10 cellular contexts compared by ENCODE assay signal in the genomic region with DNA sequence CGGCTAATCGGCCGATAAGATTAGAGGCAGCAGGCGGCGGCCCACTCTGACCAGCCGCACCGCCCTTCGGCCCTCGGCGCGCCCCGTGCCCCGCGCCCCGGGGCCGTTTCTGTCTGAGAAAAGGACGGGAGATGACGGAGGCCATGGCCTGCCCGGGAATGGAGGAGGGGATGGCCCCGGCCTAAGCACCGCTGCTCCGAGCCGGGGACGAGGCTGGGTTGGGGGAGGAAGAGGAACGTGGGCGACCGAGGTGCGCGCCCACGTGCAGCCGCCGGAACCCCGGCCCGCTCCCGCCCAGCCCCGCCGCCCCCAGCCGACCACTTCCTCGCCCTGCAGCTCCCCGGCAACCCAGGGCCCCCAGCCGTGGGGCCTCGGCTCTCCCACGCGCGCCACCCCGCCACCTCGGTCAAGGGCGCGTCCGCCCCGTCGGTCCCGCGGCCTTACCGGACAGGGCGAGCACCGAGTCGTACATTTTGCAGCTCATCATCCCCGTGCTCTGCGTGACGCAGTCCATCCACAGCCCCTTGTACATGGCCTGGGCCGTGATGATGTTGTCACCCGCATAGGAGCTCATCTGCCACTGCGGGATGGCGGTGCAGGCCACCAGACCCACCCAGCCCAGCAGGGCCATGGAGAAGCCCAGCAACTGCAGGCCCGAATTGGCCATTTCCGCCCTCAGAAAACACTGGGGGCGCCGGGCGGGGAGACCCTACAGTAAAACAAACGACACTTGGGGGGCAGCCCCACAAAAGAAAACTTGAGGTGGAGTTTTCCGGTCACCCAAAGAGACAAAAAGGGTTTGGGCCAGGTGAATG. TPM values are rescaled to one million over a fixed set of nuclear protein-coding genes. Genes with fewer than 3 reads are reported as not detected.
DNase-seq lines count a peak whose midpoint lies in the region; ATAC-seq, FAIRE-seq and TF ChIP-seq lines count a peak whose summit lies in the region.
"Had no signal": no experiment of that assay in that cellular context is flagged by ENCODE, and none has a peak within 500 bp of the region (broad histone marks: within the 10 kb centered on the region; RNA-seq: fewer than 3 reads in every experiment).

No MANE protein-coding gene starts in this region.

- ATAC-seq in omental fat pad (ENCODE audit: low FRiP score): peak; percentile 14
- no peak for ATAC-seq in GM19351 (IDR thresholded peaks at IDR 0.05; ENCODE audit: unreplicated experiment)

- H3K4me1 Mint-ChIP-seq in activated CD4-positive, alpha-beta T cell treated with anti-CD3 and anti-CD28 coated beads, Interleukin-2, amount 10 ng/mL, durations not matched to agents 24 days and 14 days: peaks cover 22% of the 10 kb centered on the region

- H3K4me3 ChIP-seq in fibroblast of mammary gland (ENCODE audit: control insufficient read depth, low read depth, low read length): peak overlapping the region; percentile 32

- DNase-seq in GM03348 (ENCODE audit: low spot score) (peak; percentile 40), fibroblast of mammary gland (ENCODE audit: low read depth) (no peak), omental fat pad (ENCODE audit: low spot score) (no peak), RCC 7860 (ENCODE audit: low spot score) (no peak), putamen (ENCODE audit: low spot score) (no peak), HuH-7 (ENCODE audit: low spot score) (no peak)
- peak; percentile 71 for DNase-seq in activated CD4-positive, alpha-beta T cell treated with anti-CD3 and anti-CD28 coated beads, Interleukin-2, amount 10 ng/mL, durations not matched to agents 24 days and 14 days

- no peaks in the 10 kb centered on the region for H3K9me3 Mint-ChIP-seq in activated CD4-positive, alpha-beta T cell treated with anti-CD3 and anti-CD28 coated beads, Interleukin-2, amount 10 ng/mL, durations not matched to agents 24 days and 14 days

- peak overlapping the region; percentile 69 for H3K4me3 Mint-ChIP-seq in activated CD4-positive, alpha-beta T cell treated with anti-CD3 and anti-CD28 coated beads, Interleukin-2, amount 10 ng/mL, durations not matched to agents 24 days and 14 days

- peaks cover 26% of the 10 kb centered on the region for H3K36me3 Mint-ChIP-seq in activated CD4-positive, alpha-beta T cell treated with anti-CD3 and anti-CD28 coated beads, Interleukin-2, amount 10 ng/mL, durations not matched to agents 24 days and 14 days (ENCODE audit: low read depth)

- H3K27me3 Mint-ChIP-seq in activated CD4-positive, alpha-beta T cell treated with anti-CD3 and anti-CD28 coated beads, Interleukin-2, amount 10 ng/mL, durations not matched to agents 24 days and 14 days: peaks cover 26% of the 10 kb centered on the region

- FAIRE-seq in RCC 7860 (lab: Jason Lieb, UNC): no peak
- FAIRE-seq: islet of Langerhans had no signal

- intact Hi-C loops in activated CD4-positive, alpha-beta T cell treated with anti-CD3 and anti-CD28 coated beads, Interleukin-2, amount 10 ng/mL, durations not matched to agents 24 days and 14 days (cut with micrococcal nuclease): loop anchor here (2.0 kb wide), 1 partner anchor 19 kb away; a partner anchor contains a TSS

- peak overlapping the region; percentile 46 for H3K27ac Mint-ChIP-seq in activated CD4-positive, alpha-beta T cell treated with anti-CD3 and anti-CD28 coated beads, Interleukin-2, amount 10 ng/mL, durations not matched to agents 24 days and 14 days

- TF ChIP-seq CTCF in fibroblast of mammary gland (conservative IDR thresholded peaks at IDR 0.05; ENCODE audit: control insufficient read depth, insufficient read depth, low read depth, low read length) (no peak), omental fat pad (IDR thresholded peaks at IDR 0.05) (no peak)

RNA-seq across cellular contexts. Expression of a gene that starts 0.7 kb away (rescaled TPM):
- 0.31 and 0.40 TPM in 2 replicates for total RNA-seq in activated CD4-positive, alpha-beta T cell treated with anti-CD3 and anti-CD28 coated beads, Interleukin-2, amount 10 ng/mL, durations not matched to agents 24 days and 14 days
- total RNA-seq in omental fat pad: 1 to 10 TPM; 3.0 to 9.0 (median 7.4) TPM
- total RNA-seq: HT1080 had no signal

RNA-seq across cellular contexts. Expression of a gene that starts 9.6 kb away (rescaled TPM):
- total RNA-seq in activated CD4-positive, alpha-beta T cell treated with anti-CD3 and anti-CD28 coated beads, Interleukin-2, amount 10 ng/mL, durations not matched to agents 24 days and 14 days: 74.3 and 76.8 TPM in 2 replicates
- 10 to 100 TPM; 25.9 to 34.5 (median 30.1) TPM for total RNA-seq in omental fat pad

RNA-seq across cellular contexts. Expression of a gene that starts 10.1 kb away (rescaled TPM):
- 188 and 190 TPM in 2 replicates for total RNA-seq in activated CD4-positive, alpha-beta T cell treated with anti-CD3 and anti-CD28 coated beads, Interleukin-2, amount 10 ng/mL, durations not matched to agents 24 days and 14 days
- total RNA-seq in omental fat pad: 10 to 100 TPM; 47.9 to 66.2 (median 61.8) TPM

RNA-seq across cellular contexts. Expression of a gene that starts 19.3 kb away (rescaled TPM):
- total RNA-seq in activated CD4-positive, alpha-beta T cell treated with anti-CD3 and anti-CD28 coated beads, Interleukin-2, amount 10 ng/mL, durations not matched to agents 24 days and 14 days: 124 and 126 TPM in 2 replicates
- 100 to 1,000 TPM; 316 to 526 (median 376) TPM for total RNA-seq in omental fat pad

RNA-seq across cellular contexts. Expression of a gene that starts 19.9 kb away (rescaled TPM):
- 0.17 and 0.37 TPM in 2 replicates for total RNA-seq in activated CD4-positive, alpha-beta T cell treated with anti-CD3 and anti-CD28 coated beads, Interleukin-2, amount 10 ng/mL, durations not matched to agents 24 days and 14 days
- 10 to 100 TPM in 3 of 4 donors, 1 to 10 TPM in 1; 8.9 to 29.2 (median 12.1) TPM for total RNA-seq in omental fat pad

Comparison
In these comparisons a context has a peak if more than half of its experiments do, and no peak if none do; other contexts are left out.
1. DNase-seq: peak in GM03348 (single experiment) and activated CD4-positive, alpha-beta T cell treated with anti-CD3 and anti-CD28 coated beads, Interleukin-2, amount 10 ng/mL, durations not matched to agents 24 days and 14 days (single experiment); none in fibroblast of mammary gland (single experiment), omental fat pad (single experiment), RCC 7860 (single experiment), putamen (single experiment) and HuH-7 (single experiment).